In genomic region chr1:244210884-244211558, GRCh38 we compare ENCODE assay signal across 12 cellular contexts.
DNase-seq lines count a peak whose midpoint lies in the region; ATAC-seq, FAIRE-seq and TF ChIP-seq lines count a peak whose summit lies in the region.
"Had no signal": no experiment of that assay in that cellular context is flagged by ENCODE, and none has a peak within 500 bp of the region (broad histone marks: within the 10 kb centered on the region; RNA-seq: fewer than 3 reads in every experiment).

No MANE protein-coding gene starts in this region.

- peak; percentile 58; the same call in 2 of the 3 replicates for ATAC-seq in HepG2
- ATAC-seq in GM18907 (IDR thresholded peaks at IDR 0.05; ENCODE audit: unreplicated experiment), result no peak
- ATAC-seq: natural killer cell treated with Interleukin-12 subunit alpha and Interleukin-12 subunit beta and Interleukin-15 and Interleukin-18, amount 100 ng/mL, for 72 hours had no signal

- no peak overlapping the region for H3K4me2 ChIP-seq in HepG2 (ENCODE audit: low read depth, low read length)

- 92% methylated on average over 25 of the region's 28 CpGs for WGBS in HepG2 (ENCODE audit: low lambda C conversion rate)

- H2AFZ ChIP-seq in HepG2 (ENCODE audit: low read length), result no peak overlapping the region

- peaks cover 40% of the 10 kb centered on the region for H3K4me1 ChIP-seq in HepG2 (ENCODE audit: insufficient read depth, low read length)

- no peaks in the 10 kb centered on the region for H3K36me3 ChIP-seq in HepG2 (replicated peaks in 1 of 2; ENCODE audit: control insufficient read depth in 1 of 2, insufficient read depth in 2 of 2, low read length in 2 of 2)

- H3K27ac ChIP-seq in HepG2 (ENCODE audit: extremely low read length, insufficient read depth, low read length), result no peak overlapping the region

- TF ChIP-seq EP300 in HepG2 (IDR thresholded peaks at IDR 0.05; ENCODE audit: low read depth in 2 of 2, low read length in 2 of 2), result no peak
- TF ChIP-seq EP300 in HepG2 (CRISPR knock-in tag; IDR thresholded peaks at IDR 0.05; ENCODE audit: borderline replicate concordance), result no peak

- TF ChIP-seq CTCF in AG09319 (IDR thresholded peaks at IDR 0.05; ENCODE audit: low read depth, low read length) (peak; percentile 35), astrocyte of the spinal cord (IDR thresholded peaks at IDR 0.05; ENCODE audit: low read depth, low read length) (peak; percentile 31), HepG2 (CRISPR knock-in tag; IDR thresholded peaks at IDR 0.05) (peak; percentile 51)

- CTCF ChIA-PET in HepG2 (lab: Yijun Ruan, JAX; ENCODE audit: low intra/inter-chr PET ratio, low total read pairs), result no interaction called here

- no peaks in the 10 kb centered on the region for H3K9me3 ChIP-seq in HepG2 (ENCODE audit: low read length)

- no TSS peak for BruUV-seq in HepG2 (replicated peaks; lab: Mats Ljungman, UMichigan)

- no peaks in the 10 kb centered on the region; a peak in 1 of 5 replicates for H3K27me3 ChIP-seq in HepG2 (ENCODE audit: control insufficient read depth in 1 of 2, insufficient read depth in 2 of 2, low read length in 2 of 2)

- DNase-seq in AG09319 (ENCODE audit: extremely low read depth, low read depth), result no peak
- peak; percentile 37 for DNase-seq in H4 (ENCODE audit: low spot score)
- DNase-seq in astrocyte of the spinal cord (ENCODE audit: low read depth, low spot score), result no peak
- no peak for DNase-seq in HepG2 (ENCODE audit: low spot score)
- no peak for DNase-seq in amniotic stem cell (lab: John Stamatoyannopoulos, UW)
- DNase-seq in NCI-H1092 treated with DMSO at 0.1 percent for 48 hours (lab: John Stamatoyannopoulos, UW), result no peak
- DNase-seq in activated T-cell treated with anti-CD3 and anti-CD28 coated beads, Interleukin-2, amount 50 U/mL, for 1 hour, result no peak
- DNase-seq: activated CD8-positive, alpha-beta memory T cell treated with anti-CD3 and anti-CD28 coated beads, Interleukin-2, amount 50 U/mL, for 48 hours; effector memory CD4-positive, alpha-beta T cell; SIG-M5 had no signal

- H3K4me3 ChIP-seq in astrocyte of the spinal cord (ENCODE audit: low read depth, low read length), result no peak overlapping the region
- no peak overlapping the region for H3K4me3 ChIP-seq in HepG2 (replicated peaks in 1 of 3; ENCODE audit: insufficient read depth in 1 of 3, low read depth in 2 of 3, low read length in 3 of 3)

- FAIRE-seq in HepG2 (lab: Jason Lieb, UNC), result no peak

- intact Hi-C loops in HepG2 (cut with micrococcal nuclease; ENCODE audit: unreplicated experiment), result no loop called here

- H4K20me1 ChIP-seq in HepG2 (ENCODE audit: insufficient read depth, low read length), result no peaks in the 10 kb centered on the region

- POLR2A ChIA-PET in HepG2 (lab: Yijun Ruan, JAX), result no interaction called here

- H3K79me2 ChIP-seq in HepG2 (ENCODE audit: insufficient read depth, low read length), result no peaks in the 10 kb centered on the region

- TF ChIP-seq RAD21 in HepG2 (CRISPR knock-in tag; IDR thresholded peaks at IDR 0.05), result no peak

- H3K9ac ChIP-seq in HepG2 (ENCODE audit: insufficient read depth, low read depth, low read length), result no peak overlapping the region

- no peak for TF ChIP-seq POLR2A in HepG2 (IDR thresholded peaks at IDR 0.05; ENCODE audit: insufficient read depth in 1 of 2, low read depth in 2 of 2, low read length in 2 of 2)

- in situ Hi-C loops in astrocyte of the spinal cord (cut with HindIII; ENCODE audit: low sequenced_read_pairs) (no loop called here), HepG2 (cut with HindIII; ENCODE audit: extremely low pct_ligation_motif_present, low pct_unique_long_range_greater_than_20kb) (no loop called here)

TF ChIP-seq in HepG2, 621 proteins besides CTCF, POLR2A, EP300 and RAD21:
- no peak for TF ChIP-seq CC2D1A (CRISPR knock-in tag; IDR thresholded peaks at IDR 0.05)
- TF ChIP-seq STAG1 (CRISPR knock-in tag; IDR thresholded peaks at IDR 0.05), result peak; percentile 20; the same call in 1 of the 2 replicates
- no peak for TF ChIP-seq FOXC1 (CRISPR knock-in tag; IDR thresholded peaks at IDR 0.05; ENCODE audit: borderline replicate concordance)
- peak; percentile 82 for TF ChIP-seq ZBTB33 (CRISPR knock-in tag; IDR thresholded peaks at IDR 0.05)
